ENCODE assay signal across 20 cellular contexts in the genomic region with DNA sequence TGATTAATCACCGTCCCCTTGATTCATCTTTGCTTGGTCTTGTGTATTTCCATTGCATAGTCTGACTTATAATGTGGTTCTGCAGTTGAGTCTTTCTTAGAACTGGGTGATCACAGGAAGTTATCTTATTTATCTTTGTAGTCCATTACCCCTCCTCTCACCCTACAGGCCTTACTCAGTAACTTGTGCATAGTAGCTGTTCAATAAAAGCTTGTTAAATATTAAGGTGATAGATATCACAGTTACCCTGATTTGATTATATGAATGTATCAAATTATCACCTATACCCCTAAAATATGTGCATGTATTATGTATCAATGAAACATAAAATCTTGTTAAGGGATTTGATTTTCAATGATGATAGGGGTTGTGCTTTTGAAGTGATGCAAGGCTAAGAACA.
DNase-seq lines count a peak whose midpoint lies in the region; ATAC-seq and TF ChIP-seq lines count a peak whose summit lies in the region.
"Had no signal": no experiment of that assay in that cellular context is flagged by ENCODE, and none has a peak within 500 bp of the region (broad histone marks: within the 10 kb centered on the region; RNA-seq: fewer than 3 reads in every experiment).

No MANE protein-coding gene starts in this region.

- no peaks in the 10 kb centered on the region for H3K36me3 ChIP-seq in RWPE2 (ENCODE audit: low read depth)
- no peaks in the 10 kb centered on the region for H3K36me3 ChIP-seq in endocrine pancreas (ENCODE audit: control insufficient read depth, insufficient read depth, low read length)
- H3K36me3 ChIP-seq in prostate gland = no peaks in the 10 kb centered on the region

- H3K9me3 ChIP-seq in RWPE2 (ENCODE audit: severe bottlenecking) (no peaks in the 10 kb centered on the region), endocrine pancreas (ENCODE audit: control insufficient read depth, low read length) (no peaks in the 10 kb centered on the region), prostate gland (no peaks in the 10 kb centered on the region)
- H3K9me3 ChIP-seq: SK-N-SH had no signal

- H3K4me1 ChIP-seq in RWPE2 (ENCODE audit: insufficient read depth, poor library complexity, severe bottlenecking) (peaks cover 41% of the 10 kb centered on the region), endocrine pancreas (ENCODE audit: control insufficient read depth, insufficient read depth, low read length) (peaks cover 24% of the 10 kb centered on the region), prostate gland (replicated peaks) (no peaks in the 10 kb centered on the region)

- no peak overlapping the region for H3K9ac ChIP-seq in endocrine pancreas (ENCODE audit: control insufficient read depth, insufficient read depth, low read length)
- H3K9ac ChIP-seq: SK-N-SH had no signal

- no peaks in the 10 kb centered on the region for H3K27me3 ChIP-seq in RWPE2 (ENCODE audit: insufficient read depth, poor library complexity, severe bottlenecking)
- no peaks in the 10 kb centered on the region for H3K27me3 ChIP-seq in endocrine pancreas (ENCODE audit: control insufficient read depth, insufficient read depth, low read length)
- no peaks in the 10 kb centered on the region for H3K27me3 ChIP-seq in prostate gland (replicated peaks; ENCODE audit: insufficient read depth)

- intact Hi-C loops in prostate gland (cut with DNase I) = no loop called here

- no peak for DNase-seq in RWPE2 (ENCODE audit: low spot score)
- no peak for DNase-seq in prostate gland (ENCODE audit: low spot score)
- DNase-seq in DMS79 (lab: John Stamatoyannopoulos, UW) = no peak
- no peak for DNase-seq in NCI-H1694 treated with DMSO at 0.1 percent for 48 hours (lab: John Stamatoyannopoulos, UW)
- DNase-seq in nucleus accumbens (lab: John Stamatoyannopoulos, UW) = no peak
- DNase-seq: H7; KG1; NCI-H1092; NCI-H1436; NCI-H1930; NCI-H524; NCI-H774; NK-92 treated with Interleukin-12 subunit alpha and Interleukin-12 subunit beta, amount 100 ng/mL, for 24 hours; SIG-M5; SK-N-SH had no signal

- no peak overlapping the region for H3K4me3 ChIP-seq in RWPE2 (ENCODE audit: severe bottlenecking)
- peak overlapping the region; percentile 81 for H3K4me3 ChIP-seq in endocrine pancreas (ENCODE audit: control insufficient read depth, insufficient read depth, low read length)
- no peak overlapping the region for H3K4me3 ChIP-seq in prostate gland

- TF ChIP-seq CTCF in C4-2B (conservative IDR thresholded peaks at IDR 0.05) (0 out of 2 replicates have a peak, but pooled peaks have one; percentile 3), RWPE2 (IDR thresholded peaks at IDR 0.05; ENCODE audit: poor library complexity, severe bottlenecking) (no peak), prostate gland (IDR thresholded peaks at IDR 0.05) (no peak)

- H3K27ac ChIP-seq in C4-2B (no peak overlapping the region), RWPE2 (ENCODE audit: poor library complexity, severe bottlenecking) (peak overlapping the region; percentile 16), prostate gland (peak overlapping the region; percentile 29 to 56)
- H3K27ac ChIP-seq: HL-60, RWPE1 had no signal

- WGBS in prostate gland = 94% methylated on average over 1 of the region's 1 CpG

- no peak for TF ChIP-seq POLR2A in prostate gland (IDR thresholded peaks at IDR 0.05)

- ATAC-seq in RWPE2 (ENCODE audit: low read depth) (no peak), GM21367 (IDR thresholded peaks at IDR 0.05; ENCODE audit: unreplicated experiment) (no peak)
